ENCODE assay signal across 39 cellular contexts in genomic region chrX:153606503-153606902, GRCh38. TPM values are rescaled to one million over a fixed set of nuclear protein-coding genes. Genes with fewer than 3 reads are reported as not detected.
"Had no signal": no experiment of that assay in that cellular context is flagged by ENCODE, and none has a peak within 500 bp of the region (broad histone marks: within the 10 kb centered on the region; RNA-seq: fewer than 3 reads in every experiment).

No MANE protein-coding gene starts in this region.

- H3K36me3 Mint-ChIP-seq: activated naive CD4-positive, alpha-beta T cell treated with anti-CD3 and anti-CD28 coated beads, Interleukin-2, amount 50 U/mL, for 72 hours; activated naive CD8-positive, alpha-beta T cell; activated naive CD8-positive, alpha-beta T cell treated with anti-CD3 and anti-CD28 coated beads for 36 hours; activated naive CD8-positive, alpha-beta T cell treated with anti-CD3 and anti-CD28 coated beads, Interleukin-2, amount 10 ng/mL, durations not matched to agents 7 days and 5 days; brain had no signal

- H3K27ac Mint-ChIP-seq: activated naive CD4-positive, alpha-beta T cell treated with anti-CD3 and anti-CD28 coated beads for 36 hours; activated naive CD4-positive, alpha-beta T cell treated with anti-CD3 and anti-CD28 coated beads, Interleukin-2, amount 10 ng/mL, durations not matched to agents 7 days and 5 days; activated naive CD4-positive, alpha-beta T cell treated with anti-CD3 and anti-CD28 coated beads, Interleukin-2, amount 50 U/mL, for 24 hours; activated naive CD4-positive, alpha-beta T cell treated with anti-CD3 and anti-CD28 coated beads, Interleukin-2, amount 50 U/mL, for 72 hours; activated naive CD8-positive, alpha-beta T cell; activated naive CD8-positive, alpha-beta T cell treated with anti-CD3 and anti-CD28 coated beads for 36 hours; activated naive CD8-positive, alpha-beta T cell treated with anti-CD3 and anti-CD28 coated beads, Interleukin-2, amount 10 ng/mL, durations not matched to agents 7 days and 5 days; activated naive CD8-positive, alpha-beta T cell treated with anti-CD3 and anti-CD28 coated beads, Interleukin-2, amount 50 U/mL, for 24 hours; activated T-cell treated with anti-CD3 and anti-CD28 coated beads, Interleukin-2, amount 50 U/mL, for 24 hours; activated T-cell treated with anti-CD3 and anti-CD28 coated beads, Interleukin-2, amount 50 U/mL, for 72 hours; activated T-helper 1 cell treated with anti-CD3 and anti-CD28 coated beads, Interleukin-12 subunit alpha, Interleukin-12 subunit beta, Interleukin-2, Interleukin-4 antibody, amounts not matched to agents 30 ng/mL and 10 ng/mL and 1 ng/mL, durations not matched to agents 14 hours and 24 hours and 36 hours; activated T-helper 17 cell treated with anti-CD3 and anti-CD28 coated beads, Interleukin-2, amount 50 U/mL, for 72 hours; activated T-helper 2 cell treated with anti-CD3 and anti-CD28 coated beads, Interferon-gamma antibody, Interleukin-2, Interleukin-4, amounts not matched to agents 10 μg/mL and 5 μg/mL and 100 μg/mL, durations not matched to agents 14 hours and 24 hours and 36 hours; brain had no signal

- H3K9me3 Mint-ChIP-seq: activated naive CD4-positive, alpha-beta T cell treated with anti-CD3 and anti-CD28 coated beads for 36 hours; activated naive CD4-positive, alpha-beta T cell treated with anti-CD3 and anti-CD28 coated beads, Interleukin-2, amount 10 ng/mL, durations not matched to agents 7 days and 5 days; activated naive CD4-positive, alpha-beta T cell treated with anti-CD3 and anti-CD28 coated beads, Interleukin-2, amount 50 U/mL, for 24 hours; activated naive CD4-positive, alpha-beta T cell treated with anti-CD3 and anti-CD28 coated beads, Interleukin-2, amount 50 U/mL, for 72 hours; activated naive CD8-positive, alpha-beta T cell treated with anti-CD3 and anti-CD28 coated beads for 36 hours; activated naive CD8-positive, alpha-beta T cell treated with anti-CD3 and anti-CD28 coated beads, Interleukin-2, amount 10 ng/mL, durations not matched to agents 7 days and 5 days; activated naive CD8-positive, alpha-beta T cell treated with anti-CD3 and anti-CD28 coated beads, Interleukin-2, amount 50 U/mL, for 24 hours; activated T-cell treated with anti-CD3 and anti-CD28 coated beads, Interleukin-2, amount 50 U/mL, for 24 hours; activated T-cell treated with anti-CD3 and anti-CD28 coated beads, Interleukin-2, amount 50 U/mL, for 4 hours; activated T-cell treated with anti-CD3 and anti-CD28 coated beads, Interleukin-2, amount 50 U/mL, for 72 hours; activated T-helper 1 cell treated with anti-CD3 and anti-CD28 coated beads, Interleukin-12 subunit alpha, Interleukin-12 subunit beta, Interleukin-2, Interleukin-4 antibody, amounts not matched to agents 30 ng/mL and 10 ng/mL and 1 ng/mL, durations not matched to agents 14 hours and 24 hours and 36 hours; activated T-helper 17 cell treated with anti-CD3 and anti-CD28 coated beads, Interleukin-2, amount 50 U/mL, for 72 hours; activated T-helper 2 cell treated with anti-CD3 and anti-CD28 coated beads, Interferon-gamma antibody, Interleukin-2, Interleukin-4, amounts not matched to agents 10 μg/mL and 5 μg/mL and 100 μg/mL, durations not matched to agents 14 hours and 24 hours and 36 hours; central memory CD8-positive, alpha-beta T cell had no signal

- H3K4me1 ChIP-seq: adrenal gland, ascending aorta, breast epithelium had no signal

- H3K9me3 ChIP-seq: adrenal gland, ascending aorta, body of pancreas, breast epithelium had no signal

- DNase-seq: activated effector memory CD4-positive, alpha-beta T cell treated with anti-CD3 and anti-CD28 coated beads, Interleukin-2, amount 50 U/mL, for 16 hours; activated effector memory CD4-positive, alpha-beta T cell treated with Interleukin-2 at 50 U/mL for 16 hours; activated gamma-delta T cell; activated gamma-delta T cell treated with Interleukin-2 at 50 U/mL for 16 hours; activated naive CD4-positive, alpha-beta T cell; activated naive CD4-positive, alpha-beta T cell treated with anti-CD3 and anti-CD28 coated beads for 36 hours; activated naive CD4-positive, alpha-beta T cell treated with anti-CD3 and anti-CD28 coated beads, Interleukin-2, amount 10 ng/mL, durations not matched to agents 7 days and 5 days; activated naive CD4-positive, alpha-beta T cell treated with anti-CD3 and anti-CD28 coated beads, Interleukin-2, amount 50 U/mL, for 16 hours; activated naive CD4-positive, alpha-beta T cell treated with Interleukin-2 at 50 U/mL for 16 hours; activated naive CD8-positive, alpha-beta T cell treated with anti-CD3 and anti-CD28 coated beads for 36 hours; activated naive CD8-positive, alpha-beta T cell treated with anti-CD3 and anti-CD28 coated beads, Interleukin-2, amount 10 ng/mL, durations not matched to agents 7 days and 5 days; activated naive CD8-positive, alpha-beta T cell treated with anti-CD3 and anti-CD28 coated beads, Interleukin-2, amount 50 U/mL, for 24 hours; activated T-cell treated with anti-CD3 and anti-CD28 coated beads, Interleukin-2, amount 50 U/mL, for 1 hour; activated T-cell treated with anti-CD3 and anti-CD28 coated beads, Interleukin-2, amount 50 U/mL, for 24 hours; activated T-cell treated with anti-CD3 and anti-CD28 coated beads, Interleukin-2, amount 50 U/mL, for 4 hours; activated T-cell treated with anti-CD3 and anti-CD28 coated beads, Interleukin-2, amount 50 U/mL, for 48 hours; activated T-cell treated with anti-CD3 and anti-CD28 coated beads, Interleukin-2, amount 50 U/mL, for 72 hours; adrenal gland; amniotic stem cell; amygdala; anterior cingulate cortex; body of pancreas; brain microvascular endothelial cell; caudate nucleus; central memory CD4-positive, alpha-beta T cell; cerebellar nuclear complex had no signal

- H3K27ac ChIP-seq: adrenal gland, ascending aorta, body of pancreas, brain microvascular endothelial cell, breast epithelium, cardiac muscle cell had no signal

- H3K4me3 ChIP-seq: adrenal gland, ascending aorta, body of pancreas, breast epithelium, cardiac muscle cell had no signal

- H3K4me3 Mint-ChIP-seq: activated naive CD4-positive, alpha-beta T cell treated with anti-CD3 and anti-CD28 coated beads for 36 hours; activated naive CD4-positive, alpha-beta T cell treated with anti-CD3 and anti-CD28 coated beads, Interleukin-2, amount 10 ng/mL, durations not matched to agents 7 days and 5 days; activated naive CD4-positive, alpha-beta T cell treated with anti-CD3 and anti-CD28 coated beads, Interleukin-2, amount 50 U/mL, for 24 hours; activated naive CD8-positive, alpha-beta T cell; activated naive CD8-positive, alpha-beta T cell treated with anti-CD3 and anti-CD28 coated beads for 36 hours; activated naive CD8-positive, alpha-beta T cell treated with anti-CD3 and anti-CD28 coated beads, Interleukin-2, amount 10 ng/mL, durations not matched to agents 7 days and 5 days; activated naive CD8-positive, alpha-beta T cell treated with anti-CD3 and anti-CD28 coated beads, Interleukin-2, amount 50 U/mL, for 24 hours; activated T-cell treated with anti-CD3 and anti-CD28 coated beads, Interleukin-2, amount 50 U/mL, for 24 hours; activated T-cell treated with anti-CD3 and anti-CD28 coated beads, Interleukin-2, amount 50 U/mL, for 4 hours; activated T-cell treated with anti-CD3 and anti-CD28 coated beads, Interleukin-2, amount 50 U/mL, for 72 hours; activated T-helper 1 cell treated with anti-CD3 and anti-CD28 coated beads, Interleukin-12 subunit alpha, Interleukin-12 subunit beta, Interleukin-2, Interleukin-4 antibody, amounts not matched to agents 30 ng/mL and 10 ng/mL and 1 ng/mL, durations not matched to agents 14 hours and 24 hours and 36 hours; activated T-helper 17 cell treated with anti-CD3 and anti-CD28 coated beads, Interleukin-2, amount 50 U/mL, for 72 hours; brain; central memory CD8-positive, alpha-beta T cell had no signal

- H3K27me3 Mint-ChIP-seq: activated naive CD4-positive, alpha-beta T cell treated with anti-CD3 and anti-CD28 coated beads, Interleukin-2, amount 50 U/mL, for 24 hours; activated naive CD8-positive, alpha-beta T cell; activated naive CD8-positive, alpha-beta T cell treated with anti-CD3 and anti-CD28 coated beads for 36 hours; activated naive CD8-positive, alpha-beta T cell treated with anti-CD3 and anti-CD28 coated beads, Interleukin-2, amount 50 U/mL, for 24 hours; activated T-helper 17 cell treated with anti-CD3 and anti-CD28 coated beads, Interleukin-2, amount 50 U/mL, for 72 hours; central memory CD8-positive, alpha-beta T cell had no signal

- H3K27me3 ChIP-seq: ascending aorta, body of pancreas, brain microvascular endothelial cell had no signal

- H3K36me3 ChIP-seq: adrenal gland, ascending aorta, brain microvascular endothelial cell, breast epithelium, cardiac muscle cell had no signal

RNA-seq across cellular contexts. Expression of gene DUSP9, which starts 40.5 kb away (rescaled TPM):
- total RNA-seq: activated naive CD8-positive, alpha-beta T cell treated with anti-CD3 and anti-CD28 coated beads, Interleukin-2, amount 10 ng/mL, durations not matched to agents 7 days and 5 days; activated T-cell treated with anti-CD3 and anti-CD28 coated beads, Interleukin-2, amount 50 U/mL, for 72 hours; aorta; ascending aorta; body of pancreas; cardiac septum had no signal
- polyA plus RNA-seq: adrenal gland, aorta had no signal
